In the genomic region with DNA sequence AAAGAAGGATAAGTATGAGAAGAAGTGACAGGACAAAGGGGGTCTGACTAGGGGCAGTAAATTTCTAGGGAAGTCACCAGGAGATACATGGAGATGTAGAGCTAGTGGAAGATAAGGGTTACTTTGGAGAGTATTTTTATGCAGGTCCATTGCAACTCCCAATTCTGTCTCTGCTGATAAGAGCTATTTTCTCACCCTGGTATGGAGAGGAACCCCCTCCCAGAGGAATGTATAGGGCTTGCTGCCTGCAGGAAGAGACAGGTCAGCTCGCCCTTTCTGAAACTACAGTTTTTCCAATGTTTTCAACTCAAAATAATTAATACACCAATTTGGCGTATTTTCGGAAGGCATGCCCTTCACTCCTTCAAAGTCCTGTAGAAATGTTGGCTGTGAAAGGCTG, we compare ENCODE assay signal across 17 cellular contexts. TPM values are rescaled to one million over a fixed set of nuclear protein-coding genes. Genes with fewer than 3 reads are reported as not detected.
DNase-seq lines count a peak whose midpoint lies in the region; ATAC-seq, FAIRE-seq and TF ChIP-seq lines count a peak whose summit lies in the region.
"Had no signal": no experiment of that assay in that cellular context is flagged by ENCODE, and none has a peak within 500 bp of the region (broad histone marks: within the 10 kb centered on the region; RNA-seq: fewer than 3 reads in every experiment).

No MANE protein-coding gene starts in this region.

- H4K5ac ChIP-seq in H1 (ENCODE audit: insufficient read length, low read depth, low read length): no peak overlapping the region

- H4K91ac ChIP-seq in H1 (replicated peaks; ENCODE audit: insufficient read length, low read length): no peak overlapping the region

- DNase-seq in cardiac muscle cell (ENCODE audit: low read depth in 1 of 2, low spot score in 1 of 2) (peak in 1 of 2 donors; percentile 71), right atrium auricular region (ENCODE audit: low spot score) (no peak), H1 (ENCODE audit: low read depth in 1 of 2, low spot score in 2 of 2) (no peak), left ventricle myocardium superior (no peak), smooth muscle cell (lab: John Stamatoyannopoulos, UW; ENCODE audit: unreplicated experiment) (no peak), kidney tubule cell (ENCODE audit: low spot score) (no peak), small intestine (no peak)
- DNase-seq: 8988T, AML-193, DMS53, GF-D8, H7 had no signal

- H4K20me1 ChIP-seq in H1 (replicated peaks in 1 of 2; ENCODE audit: control insufficient read depth in 1 of 2, insufficient read depth in 2 of 2, low read length in 2 of 2) (no peaks in the 10 kb centered on the region), smooth muscle cell (ENCODE audit: low read depth) (no peaks in the 10 kb centered on the region)
- H4K20me1 ChIP-seq: BLaER1 had no signal

- H3K23ac ChIP-seq in H1 (ENCODE audit: insufficient read length): no peak overlapping the region

- CTCF ChIA-PET in H1 (lab: Charles Lee; ENCODE audit: partially characterized antibody): interaction anchor here (1.0 to 6.5 kb wide), 10 partner anchors 10 to 108 kb away, joined by 3 to 42 read pairs (median 4); no protein-coding TSS in a partner anchor

- TF ChIP-seq RAD21 in H1 (IDR thresholded peaks at IDR 0.05 in 1 of 2, conservative IDR thresholded peaks at IDR 0.05 in 1 of 2; ENCODE audit: low read depth in 2 of 2, low read length in 2 of 2): no peak

- no peak overlapping the region for H3K56ac ChIP-seq in H1 (replicated peaks; ENCODE audit: insufficient read length, low read depth, low read length)

- H3K23me2 ChIP-seq in H1 (ENCODE audit: low read depth, low read length): no peaks in the 10 kb centered on the region

- no peak overlapping the region for H2BK15ac ChIP-seq in H1 (ENCODE audit: low read length)

- no peaks in the 10 kb centered on the region for H3K79me2 ChIP-seq in H1 (ENCODE audit: control insufficient read depth in 1 of 2, insufficient read depth in 2 of 2, low read length in 2 of 2)
- no peaks in the 10 kb centered on the region for H3K79me2 ChIP-seq in smooth muscle cell (ENCODE audit: low read depth)

- H2BK12ac ChIP-seq in H1 (ENCODE audit: low read depth, low read length): no peak overlapping the region

- TF ChIP-seq EP300 in H1 (IDR thresholded peaks at IDR 0.05; ENCODE audit: borderline replicate concordance in 1 of 2, low read depth in 2 of 2, low read length in 2 of 2): no peak

- H3K4ac ChIP-seq in H1 (replicated peaks; ENCODE audit: insufficient read length, low read depth, low read length): no peak overlapping the region

- H2BK120ac ChIP-seq in H1 (replicated peaks; ENCODE audit: low read depth, low read length): no peak overlapping the region

- no peaks in the 10 kb centered on the region for H3K79me1 ChIP-seq in H1 (ENCODE audit: low read depth, low read length)

- no peaks in the 10 kb centered on the region for H3K9me3 ChIP-seq in cardiac muscle cell (ENCODE audit: low read depth)
- no peaks in the 10 kb centered on the region for H3K9me3 ChIP-seq in right atrium auricular region
- no peaks in the 10 kb centered on the region for H3K9me3 ChIP-seq in H1 (ENCODE audit: insufficient read depth in 2 of 2, low read depth in 1 of 2, low read length in 1 of 2)
- no peaks in the 10 kb centered on the region for H3K9me3 ChIP-seq in smooth muscle cell (replicated peaks; ENCODE audit: low read depth)
- H3K9me3 ChIP-seq in small intestine (ENCODE audit: control insufficient read depth, low read depth): no peaks in the 10 kb centered on the region
- H3K9me3 ChIP-seq: BLaER1 had no signal

- FAIRE-seq in H1 (lab: Jason Lieb, UNC) (no peak), small intestine (lab: Jason Lieb, UNC) (no peak)
- FAIRE-seq: GM19239, HepG2, HTR-8/SVneo had no signal

- H3K4me1 ChIP-seq in cardiac muscle cell (ENCODE audit: low read depth) (peaks cover 15% of the 10 kb centered on the region), right atrium auricular region (no peaks in the 10 kb centered on the region), H1 (replicated peaks in 1 of 4; ENCODE audit: control insufficient read depth in 3 of 4, insufficient read depth in 4 of 4, low read length in 3 of 4) (peaks cover 9 to 29% (median 11%) of the 10 kb centered on the region in 4 experiments; a peak in 6 of 7 replicates), smooth muscle cell (ENCODE audit: low read depth) (no peaks in the 10 kb centered on the region), small intestine (ENCODE audit: control insufficient read depth in 2 of 2, insufficient read depth in 1 of 2, low read depth in 1 of 2, low read length in 1 of 2) (no peaks in the 10 kb centered on the region)

- H2BK5ac ChIP-seq in H1 (ENCODE audit: low read depth, low read length): no peak overlapping the region

- H3F3A ChIP-seq in smooth muscle cell (ENCODE audit: low read depth): no peaks in the 10 kb centered on the region

- no peak overlapping the region for H3K18ac ChIP-seq in H1 (ENCODE audit: extremely low read depth, low read length)

- no peak overlapping the region for H4K8ac ChIP-seq in H1 (ENCODE audit: extremely low read depth, insufficient read depth, low read length)

- H3K36me3 ChIP-seq in cardiac muscle cell (no peaks in the 10 kb centered on the region), right atrium auricular region (no peaks in the 10 kb centered on the region), H1 (ENCODE audit: control insufficient read depth in 2 of 4, insufficient read depth in 4 of 4, low read length in 3 of 4) (no peaks in the 10 kb centered on the region), smooth muscle cell (ENCODE audit: low read depth) (no peaks in the 10 kb centered on the region), small intestine (ENCODE audit: control insufficient read depth in 2 of 2, insufficient read depth in 2 of 2, low read length in 2 of 2) (no peaks in the 10 kb centered on the region)
- H3K36me3 ChIP-seq: BLaER1 had no signal

- H3K9ac ChIP-seq in H1 (replicated peaks in 1 of 4; ENCODE audit: extremely low read depth in 1 of 4, low read depth in 3 of 4, low read length in 3 of 4): no peak overlapping the region
- no peak overlapping the region for H3K9ac ChIP-seq in smooth muscle cell (ENCODE audit: low read depth)
- H3K9ac ChIP-seq: BLaER1 had no signal

- H2AFZ ChIP-seq in H1 (ENCODE audit: low read length) (no peak overlapping the region), smooth muscle cell (ENCODE audit: low read depth) (no peak overlapping the region)

- POLR2A ChIA-PET in H1 (lab: Charles Lee; ENCODE audit: partially characterized antibody): interaction anchor here (0.7 kb wide), 1 partner anchor 75 kb away, joined by 3 read pairs; no protein-coding TSS in a partner anchor

- TF ChIP-seq POLR2A in H1 (IDR thresholded peaks at IDR 0.05; ENCODE audit: control extremely low read depth in 1 of 2, low read depth in 2 of 2, low read length in 2 of 2): no peak

- WGBS in H1 (ENCODE audit: extremely low coverage in 1 of 2, insufficient coverage in 1 of 2, insufficient read length in 1 of 2, insufficient replicate concordance in 2 of 2, low coverage in 1 of 2, low lambda C conversion rate in 2 of 2, missing lambda C conversion rate in 1 of 2), 2 experiments: 89% methylated on average over 3 of the region's 3 CpGs; no CpG with 5 or more reads in 1 of the 2 experiments
- 85% methylated on average over 3 of the region's 3 CpGs for WGBS in smooth muscle cell (ENCODE audit: low lambda C conversion rate)
- WGBS in small intestine, 3 donors: 86 to 94% (median 90%) methylated on average over 3 of the region's 3 CpGs

- ATAC-seq in left ventricle myocardium superior (peak; percentile 78), SK-N-SH treated with all-trans-retinoic acid at 6 μM for 48 hours (no peak)
- ATAC-seq: HepG2 had no signal

- H3K27me3 ChIP-seq in cardiac muscle cell: no peaks in the 10 kb centered on the region
- H3K27me3 ChIP-seq in right atrium auricular region: no peaks in the 10 kb centered on the region
- no peaks in the 10 kb centered on the region; a peak in 1 of 7 replicates for H3K27me3 ChIP-seq in H1 (replicated peaks in 1 of 4; ENCODE audit: control insufficient read depth in 3 of 4, extremely low read depth in 1 of 4, insufficient read depth in 3 of 4, low read length in 3 of 4)
- H3K27me3 ChIP-seq in smooth muscle cell (ENCODE audit: low read depth): peaks cover 16% of the 10 kb centered on the region
- H3K27me3 ChIP-seq in small intestine (ENCODE audit: control insufficient read depth in 2 of 2, insufficient read depth in 2 of 2, low read length in 2 of 2): no peaks in the 10 kb centered on the region
- H3K27me3 ChIP-seq: BLaER1 had no signal

- H3K27ac ChIP-seq in cardiac muscle cell (peak overlapping the region; percentile 91), right atrium auricular region (no peak overlapping the region), H1 (ENCODE audit: low read depth, low read length) (no peak overlapping the region), smooth muscle cell (ENCODE audit: low read depth) (no peak overlapping the region), small intestine (ENCODE audit: low read depth in 1 of 2, low read length in 1 of 2) (no peak overlapping the region)
- H3K27ac ChIP-seq: BLaER1 had no signal

- no peak overlapping the region for H2BK20ac ChIP-seq in H1 (ENCODE audit: low read length)

- no peak overlapping the region for H3K14ac ChIP-seq in H1 (ENCODE audit: insufficient read length)

- TF ChIP-seq CTCF in cardiac muscle cell (IDR thresholded peaks at IDR 0.05; ENCODE audit: low read depth, low read length) (no peak), right atrium auricular region (IDR thresholded peaks at IDR 0.05) (no peak), H1 (IDR thresholded peaks at IDR 0.05; ENCODE audit: control extremely low read depth in 1 of 3, insufficient read depth in 1 of 3, low read depth in 1 of 3, low read length in 3 of 3) (no peak), smooth muscle cell (IDR thresholded peaks at IDR 0.05; ENCODE audit: borderline replicate concordance, insufficient read depth, poor library complexity, severe bottlenecking) (no peak)

- intact Hi-C loops in left ventricle myocardium superior (cut with micrococcal nuclease): loop anchor here (5.0 kb wide), 1 partner anchor 105 kb away; no protein-coding TSS in a partner anchor

- H3K4me2 ChIP-seq in H1 (ENCODE audit: insufficient read depth in 1 of 2, low read depth in 2 of 2, low read length in 2 of 2) (no peak overlapping the region), smooth muscle cell (no peak overlapping the region)
- H3K4me2 ChIP-seq: BLaER1 had no signal

- H2AK5ac ChIP-seq in H1 (ENCODE audit: low read depth, low read length): no peak overlapping the region

- H3K4me3 ChIP-seq in cardiac muscle cell (no peak overlapping the region), right atrium auricular region (no peak overlapping the region), H1 (ENCODE audit: extremely low read depth in 1 of 4, insufficient read depth in 2 of 4, low read depth in 3 of 4, low read length in 4 of 4) (no peak overlapping the region), smooth muscle cell (no peak overlapping the region), small intestine (ENCODE audit: low read depth in 1 of 2, low read length in 2 of 2) (no peak overlapping the region)
- H3K4me3 ChIP-seq: BLaER1 had no signal

RNA-seq across cellular contexts. Expression of gene CORO2B, which starts 11.4 kb away (rescaled TPM):
- total RNA-seq in cardiac muscle cell (2.9 and 3.3 TPM in 2 replicates), right atrium auricular region (1 to 10 TPM; 6.0 to 9.7 TPM), left ventricle myocardium superior (5.9 TPM), smooth muscle cell (0.27 and 0.49 TPM in 2 replicates)
- polyA plus RNA-seq in cardiac muscle cell (1.6 and 3.0 TPM in 2 replicates), H1 (2011; rRNA removed) (6.1 and 6.7 TPM in 2 replicates), smooth muscle cell (0.40 and 0.47 TPM in 2 replicates), small intestine (1 to 10 TPM; 1.3 to 3.0 (median 1.4) TPM)
- 3.4 and 4.7 TPM in 2 replicates for total RNA-seq in H1 (2021; fragmentation: NEBNext Ultra II Directional; extraction: Animal tissue kit (Norgen Biotek cat#: 25700))
- 3.5 TPM for polyA plus RNA-seq in H1 (2011; cell fraction: cytosol; rRNA removed)
- 5.4 TPM for polyA plus RNA-seq in H1 (2011; cell fraction: nucleus; rRNA removed)
- 3.8 to 5.5 TPM (median 4.8 TPM) in 4 replicates for polyA plus RNA-seq in H1 (2012, experiment 1 of 2)
- 3.7 TPM for polyA plus RNA-seq in H1 (2012, experiment 2 of 2)
- 2.4 TPM for polyA plus RNA-seq in H1 (2013, experiment 1 of 2)
- 2.2 TPM for polyA plus RNA-seq in H1 (2013, experiment 2 of 2)
- polyA minus RNA-seq in H1 (2011; rRNA and poly(A)+ RNA removed): 4.0 TPM in 2 replicates
- polyA minus RNA-seq in H1 (2011; cell fraction: cytosol; rRNA and poly(A)+ RNA removed): 2.9 TPM
- polyA minus RNA-seq in H1 (2011; cell fraction: nucleus; rRNA and poly(A)+ RNA removed): 2.2 TPM
